ENCODE assay signal across 1 cellular context in the genomic region with DNA sequence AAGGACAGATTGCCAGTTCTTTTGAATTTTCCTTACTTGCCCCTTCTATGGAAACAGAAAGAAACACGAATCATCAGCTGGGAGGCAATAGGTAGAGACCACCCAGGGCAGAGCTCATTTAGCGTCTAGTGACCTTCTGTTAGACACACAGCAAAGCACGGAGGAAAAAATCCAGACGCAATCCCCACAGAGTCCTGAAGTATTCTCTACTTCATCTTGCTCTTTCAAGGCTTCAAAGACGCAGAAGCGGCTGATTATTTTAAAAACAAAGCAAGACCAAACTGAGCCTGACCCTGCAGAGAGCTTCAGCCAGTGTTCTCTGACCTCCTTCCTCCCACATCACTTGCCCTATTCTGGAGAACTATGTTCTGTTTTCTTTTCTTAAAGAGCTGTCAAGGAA.
TF ChIP-seq lines count a peak whose summit lies in the region.

No MANE protein-coding gene starts in this region.

TF ChIP-seq in HepG2, 621 proteins besides CTCF, POLR2A, EP300 and RAD21 (continued from another document):
- TF ChIP-seq MAF1 (CRISPR knock-in tag; IDR thresholded peaks at IDR 0.05; ENCODE audit: borderline replicate concordance) (no peak), ZNF776 (CRISPR knock-in tag; IDR thresholded peaks at IDR 0.05) (no peak), ZKSCAN5 (CRISPR knock-in tag; IDR thresholded peaks at IDR 0.05) (no peak), AKNA (CRISPR knock-in tag; IDR thresholded peaks at IDR 0.05; ENCODE audit: borderline replicate concordance) (no peak), ZBTB34 (CRISPR knock-in tag; IDR thresholded peaks at IDR 0.05) (no peak), LBX2 (CRISPR knock-in tag; IDR thresholded peaks at IDR 0.05; ENCODE audit: borderline replicate concordance) (no peak), ZNF740 (CRISPR knock-in tag; IDR thresholded peaks at IDR 0.05) (no peak), ZNF138 (CRISPR knock-in tag; IDR thresholded peaks at IDR 0.05; ENCODE audit: low read depth) (no peak), EEA1 (CRISPR knock-in tag; IDR thresholded peaks at IDR 0.05; ENCODE audit: borderline replicate concordance) (no peak), IRF1 (CRISPR knock-in tag; IDR thresholded peaks at IDR 0.05; ENCODE audit: low read depth) (no peak), KLF11 (CRISPR knock-in tag; IDR thresholded peaks at IDR 0.05) (no peak), MAFF (IDR thresholded peaks at IDR 0.05; ENCODE audit: low read depth, low read length) (no peak), ZNF317 (CRISPR knock-in tag; IDR thresholded peaks at IDR 0.05) (no peak)
- TF ChIP-seq, protein P1, sequence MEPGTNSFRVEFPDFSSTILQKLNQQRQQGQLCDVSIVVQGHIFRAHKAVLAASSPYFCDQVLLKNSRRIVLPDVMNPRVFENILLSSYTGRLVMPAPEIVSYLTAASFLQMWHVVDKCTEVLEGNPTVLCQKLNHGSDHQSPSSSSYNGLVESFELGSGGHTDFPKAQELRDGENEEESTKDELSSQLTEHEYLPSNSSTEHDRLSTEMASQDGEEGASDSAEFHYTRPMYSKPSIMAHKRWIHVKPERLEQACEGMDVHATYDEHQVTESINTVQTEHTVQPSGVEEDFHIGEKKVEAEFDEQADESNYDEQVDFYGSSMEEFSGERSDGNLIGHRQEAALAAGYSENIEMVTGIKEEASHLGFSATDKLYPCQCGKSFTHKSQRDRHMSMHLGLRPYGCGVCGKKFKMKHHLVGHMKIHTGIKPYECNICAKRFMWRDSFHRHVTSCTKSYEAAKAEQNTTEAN (CRISPR knock-in tag; conservative IDR thresholded peaks at IDR 0.05), result no peak
- TF ChIP-seq, protein P2, sequence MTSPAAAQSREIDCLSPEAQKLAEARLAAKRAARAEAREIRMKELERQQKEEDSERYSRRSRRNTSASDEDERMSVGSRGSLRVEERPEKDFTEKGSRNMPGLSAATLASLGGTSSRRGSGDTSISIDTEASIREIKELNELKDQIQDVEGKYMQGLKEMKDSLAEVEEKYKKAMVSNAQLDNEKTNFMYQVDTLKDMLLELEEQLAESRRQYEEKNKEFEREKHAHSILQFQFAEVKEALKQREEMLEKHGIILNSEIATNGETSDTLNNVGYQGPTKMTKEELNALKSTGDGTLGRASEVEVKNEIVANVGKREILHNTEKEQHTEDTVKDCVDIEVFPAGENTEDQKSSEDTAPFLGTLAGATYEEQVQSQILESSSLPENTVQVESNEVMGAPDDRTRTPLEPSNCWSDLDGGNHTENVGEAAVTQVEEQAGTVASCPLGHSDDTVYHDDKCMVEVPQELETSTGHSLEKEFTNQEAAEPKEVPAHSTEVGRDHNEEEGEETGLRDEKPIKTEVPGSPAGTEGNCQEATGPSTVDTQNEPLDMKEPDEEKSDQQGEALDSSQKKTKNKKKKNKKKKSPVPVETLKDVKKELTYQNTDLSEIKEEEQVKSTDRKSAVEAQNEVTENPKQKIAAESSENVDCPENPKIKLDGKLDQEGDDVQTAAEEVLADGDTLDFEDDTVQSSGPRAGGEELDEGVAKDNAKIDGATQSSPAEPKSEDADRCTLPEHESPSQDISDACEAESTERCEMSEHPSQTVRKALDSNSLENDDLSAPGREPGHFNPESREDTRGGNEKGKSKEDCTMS (CRISPR knock-in tag; conservative IDR thresholded peaks at IDR 0.05), result no peak
